7 cellular contexts compared by ENCODE assay signal in the genomic region with DNA sequence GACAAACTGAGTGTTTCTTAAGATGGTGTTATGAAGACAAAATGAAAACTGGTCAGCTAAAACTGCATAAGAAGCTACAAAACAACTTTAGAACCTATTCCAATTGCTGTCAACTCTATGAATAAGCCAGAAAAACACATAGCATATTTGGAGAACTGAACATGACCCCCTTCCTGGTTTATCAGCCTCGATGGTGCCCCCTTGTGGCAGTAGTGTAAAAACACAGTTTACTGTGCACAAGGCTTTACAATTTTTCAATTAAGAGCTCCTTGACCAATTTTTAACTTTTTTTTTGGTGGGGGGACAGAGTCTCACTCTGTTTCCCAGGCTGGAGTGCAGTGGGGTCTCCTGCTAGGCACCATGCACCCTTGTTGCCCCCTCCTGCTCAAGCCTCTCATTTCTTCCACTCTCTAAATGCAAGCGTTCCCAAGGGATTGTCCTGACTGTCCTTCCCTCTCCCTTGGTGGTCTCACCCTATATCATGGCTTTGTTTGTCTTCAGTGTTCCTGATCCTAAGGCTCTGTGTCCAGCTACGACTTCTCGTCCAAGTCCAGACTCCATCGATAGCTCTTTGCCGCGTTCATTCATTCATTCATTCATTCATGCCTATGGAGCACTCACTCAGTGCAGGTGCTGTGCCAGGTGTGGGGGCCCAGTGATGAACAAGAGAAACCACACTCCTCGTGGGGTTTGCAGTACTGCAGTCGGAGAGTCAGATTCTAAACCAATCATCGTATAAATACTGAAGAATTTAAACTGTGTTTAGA. TPM values are rescaled to one million over a fixed set of nuclear protein-coding genes. Genes with fewer than 3 reads are reported as not detected.
A peak's percentile ranks its signal among the peaks of the same experiment; 100 is the strongest.
DNase-seq lines count a peak whose midpoint lies in the region; ATAC-seq, FAIRE-seq and TF ChIP-seq lines count a peak whose summit lies in the region.

No MANE protein-coding gene starts in this region.

- WGBS in K562 (ENCODE audit: insufficient coverage, low coverage, missing lambda C conversion rate) = 28% methylated on average over 10 of the region's 10 CpGs

- FAIRE-seq in GM12892 (lab: Jason Lieb, UNC) = peak; percentile 73
- FAIRE-seq in TTC549 (lab: Jason Lieb, UNC) = peak; percentile 58
- peak; percentile 88 for FAIRE-seq in K562 (lab: Jason Lieb, UNC)
- FAIRE-seq in kidney (lab: Jason Lieb, UNC) = no peak

- CTCF ChIA-PET in K562 (lab: Yijun Ruan, JAX; ENCODE audit: low intra/inter-chr PET ratio) = no interaction called here

- peaks cover 2% of the 10 kb centered on the region for H3K79me2 ChIP-seq in K562 (ENCODE audit: control insufficient read depth, insufficient read depth, low read length)

- TF ChIP-seq POLR2A in GM12892 (IDR thresholded peaks at IDR 0.05; ENCODE audit: low read depth, low read length) (no peak), K562 (conservative IDR thresholded peaks at IDR 0.05) (no peak)

- POLR2A ChIA-PET in K562 (lab: Yijun Ruan, JAX) = interaction anchor here (0.6 to 1.8 kb wide), 7 partner anchors 12 to 134 kb away, joined by 3 to 24 read pairs (median 4); no protein-coding TSS in a partner anchor

- peak overlapping the region in 1 of 2 experiments; percentile 23; a peak in 1 of 4 replicates for H3K9ac ChIP-seq in K562 (ENCODE audit: insufficient read depth in 1 of 2, low read depth in 2 of 2, low read length in 2 of 2)
- no peak overlapping the region for H3K9ac ChIP-seq in kidney (ENCODE audit: low read length in 2 of 2)

- TF ChIP-seq RAD21 in K562 (CRISPR knock-in tag; conservative IDR thresholded peaks at IDR 0.05 in 1 of 2, IDR thresholded peaks at IDR 0.05 in 1 of 2) = peak; percentile 25 to 55; a peak in 3 of 4 replicates

- H3K27ac ChIP-seq in K562 (ENCODE audit: extremely low read depth, low read depth, low read length) (no peak overlapping the region), kidney (ENCODE audit: low read depth in 2 of 2, low read length in 2 of 2) (no peak overlapping the region)

- H3K4me1 ChIP-seq in K562 (replicated peaks in 1 of 2; ENCODE audit: control insufficient read depth in 2 of 2, insufficient read depth in 2 of 2, low read length in 2 of 2) (peaks cover 6 to 17% of the 10 kb centered on the region in 2 experiments; a peak in 3 of 5 replicates), kidney (ENCODE audit: control insufficient read depth in 1 of 2, insufficient read depth in 1 of 2, low read depth in 1 of 2, low read length in 2 of 2) (peaks cover 6 to 9% of the 10 kb centered on the region in 2 donors)

- H3K4me3 ChIP-seq in K562 = no peak overlapping the region
- no peak overlapping the region for H3K4me3 ChIP-seq in kidney (ENCODE audit: low read length in 2 of 2)

- intact Hi-C loops in K562 (cut with micrococcal nuclease) = no loop called here
- intact Hi-C loops in kidney (cut with DNase I) = no loop called here

- DNase-seq in GM12892 (ENCODE audit: insufficient read length) (peak; percentile 52), NCI-H2081 treated with DMSO at 0.1 percent for 48 hours (lab: John Stamatoyannopoulos, UW) (peak; percentile 35), K562 (ENCODE audit: extremely low read depth in 1 of 4, low spot score in 3 of 4) (peak; percentile 73 to 93 (median 80)), kidney (no peak)
- DNase-seq in stimulated activated CD4-positive, alpha-beta T cell treated with anti-CD3 and anti-CD28 coated beads, Interleukin-2, amount 100 ng/mL, for 48 hours = peak; percentile 74 to 75

- H3K4me2 ChIP-seq in K562 (ENCODE audit: insufficient read depth, low read length) = no peak overlapping the region

- no peak for TF ChIP-seq EP300 in K562 (IDR thresholded peaks at IDR 0.05; ENCODE audit: low read length)

- TF ChIP-seq CTCF in K562 (IDR thresholded peaks at IDR 0.05 in 2 of 3, conservative IDR thresholded peaks at IDR 0.05 in 1 of 3; ENCODE audit: insufficient read depth in 2 of 3, low read depth in 1 of 3, low read length in 3 of 3) = peak; percentile 78 to 87 (median 78)
- TF ChIP-seq CTCF in kidney (IDR thresholded peaks at IDR 0.05; ENCODE audit: borderline replicate concordance, extremely low read depth, insufficient read depth) = peak; percentile 68

- in situ Hi-C loops in K562 (cut with MboI) = no loop called here

- H2AFZ ChIP-seq in K562 (ENCODE audit: low read depth, low read length) = peak overlapping the region; percentile 45; the same call in 1 of the 2 replicates

- H3K36me3 ChIP-seq in K562 (ENCODE audit: control insufficient read depth, insufficient read depth, low read length) = peaks cover 34% of the 10 kb centered on the region
- H3K36me3 ChIP-seq in kidney (ENCODE audit: control insufficient read depth in 1 of 2, insufficient read depth in 2 of 2, low read length in 2 of 2) = peaks cover 23 to 25% of the 10 kb centered on the region in 2 donors

- BruUV-seq in K562 (replicated peaks; lab: Mats Ljungman, UMichigan) = no TSS peak

- ATAC-seq in K562 = peak; percentile 45
- no peak for ATAC-seq in GM18858 (IDR thresholded peaks at IDR 0.05; ENCODE audit: unreplicated experiment)

- no peaks in the 10 kb centered on the region; the same call in 1 of the 2 replicates for H4K20me1 ChIP-seq in K562 (replicated peaks; ENCODE audit: control insufficient read depth, insufficient read depth, low read length)

- H3K9me3 ChIP-seq in K562 (replicated peaks; ENCODE audit: control insufficient read depth, insufficient read depth, low read depth, low read length) (no peaks in the 10 kb centered on the region), kidney (ENCODE audit: control insufficient read depth in 1 of 2, low read length in 2 of 2) (no peaks in the 10 kb centered on the region)

- H3K9me1 ChIP-seq in K562 (ENCODE audit: control insufficient read depth, insufficient read depth, low read length) = no peaks in the 10 kb centered on the region

- no peaks in the 10 kb centered on the region for H3K27me3 ChIP-seq in K562 (ENCODE audit: control insufficient read depth in 2 of 2, insufficient read depth in 2 of 2, low read length in 2 of 2)

RNA-seq across cellular contexts. Expression of gene EIF1, which starts 7.5 kb away (rescaled TPM):
- polyA plus RNA-seq in GM12892 (2012; ENCODE audit: missing spikeins) = 660 TPM
- 298 and 342 TPM in 2 replicates for total RNA-seq in K562 (2011; cell fraction: chromatin; rRNA removed; ENCODE audit: low replicate concordance)
- total RNA-seq in K562 (2011; cell fraction: nucleolus; rRNA removed) = 197 and 220 TPM in 2 replicates
- 315 and 402 TPM in 2 replicates for total RNA-seq in K562 (2011; cell fraction: nucleoplasm; rRNA removed)
- 81.3 and 85.7 TPM in 2 replicates for total RNA-seq in K562 (2014; rRNA removed)
- 95.4 and 115 TPM in 2 replicates for total RNA-seq in K562 (2014; rRNA removed; fragmentation: Illumina TruSeq; extraction: Trizol)
- 67.0 and 77.8 TPM in 2 replicates for total RNA-seq in K562 (2015; rRNA removed; fragmentation: Illumina TruSeq; extraction: Trizol)
- total RNA-seq in K562 (2021) = 880 and 965 TPM in 2 replicates
- 255 and 320 TPM in 2 replicates for polyA plus RNA-seq in K562 (2011; rRNA removed)
- 104 and 119 TPM in 2 replicates for polyA plus RNA-seq in K562 (2011; cell fraction: cytosol; rRNA removed)
- 247 and 265 TPM in 2 replicates for polyA plus RNA-seq in K562 (2011; cell fraction: nucleus; rRNA removed)
- polyA plus RNA-seq in K562 (2012) = 675 and 2,132 TPM in 2 replicates
- polyA plus RNA-seq in K562 (2014; fragmentation: Illumina TruSeq; extraction: Trizol) = 612 and 683 TPM in 2 replicates
- polyA plus RNA-seq in K562 (2014; fragmentation: Nextera tagmentation; extraction: Ambion mirVana) = 1,000 to 10,000 TPM; 1,018 to 1,204 TPM
- 236 and 297 TPM in 2 replicates for polyA plus RNA-seq in K562 (2014; rRNA removed)
- 97.5 and 123 TPM in 2 replicates for polyA minus RNA-seq in K562 (2011; rRNA and poly(A)+ RNA removed)
- polyA minus RNA-seq in K562 (2011; cell fraction: cytosol; rRNA and poly(A)+ RNA removed) = 123 and 125 TPM in 2 replicates
- polyA minus RNA-seq in K562 (2011; cell fraction: nucleus; rRNA and poly(A)+ RNA removed) = 139 and 151 TPM in 2 replicates
- total RNA-seq in kidney = 842 TPM
- polyA plus RNA-seq in kidney (ENCODE audit: insufficient read depth, low read depth, low replicate concordance) = 1,166 TPM

RNA-seq across cellular contexts. Expression of gene GAST, which starts 16.0 kb away (rescaled TPM):
- not detected for polyA plus RNA-seq in GM12892 (2012; ENCODE audit: missing spikeins)
- not detected in 2 replicates for total RNA-seq in K562 (2011; cell fraction: chromatin; rRNA removed; ENCODE audit: low replicate concordance)
- not detected in 2 replicates for total RNA-seq in K562 (2011; cell fraction: nucleolus; rRNA removed)
- not detected in 2 replicates for total RNA-seq in K562 (2011; cell fraction: nucleoplasm; rRNA removed)
- total RNA-seq in K562 (2014; rRNA removed) = not detected in 2 replicates
- not detected in 2 replicates for total RNA-seq in K562 (2014; rRNA removed; fragmentation: Illumina TruSeq; extraction: Trizol)
- total RNA-seq in K562 (2015; rRNA removed; fragmentation: Illumina TruSeq; extraction: Trizol) = not detected in 2 replicates
- total RNA-seq in K562 (2021) = not detected in 2 replicates
- not detected in 2 replicates for polyA plus RNA-seq in K562 (2011; rRNA removed)
- polyA plus RNA-seq in K562 (2011; cell fraction: cytosol; rRNA removed) = not detected in 2 replicates
- not detected in 2 replicates for polyA plus RNA-seq in K562 (2011; cell fraction: nucleus; rRNA removed)
- not detected in 2 replicates for polyA plus RNA-seq in K562 (2012)
- not detected in 2 replicates for polyA plus RNA-seq in K562 (2014; fragmentation: Illumina TruSeq; extraction: Trizol)
- polyA plus RNA-seq in K562 (2014; fragmentation: Nextera tagmentation; extraction: Ambion mirVana) = not detected
- polyA plus RNA-seq in K562 (2014; rRNA removed) = not detected in 2 replicates
- not detected in 2 replicates for polyA minus RNA-seq in K562 (2011; rRNA and poly(A)+ RNA removed)
- not detected in 2 replicates for polyA minus RNA-seq in K562 (2011; cell fraction: cytosol; rRNA and poly(A)+ RNA removed)
- polyA minus RNA-seq in K562 (2011; cell fraction: nucleus; rRNA and poly(A)+ RNA removed) = not detected in 2 replicates
- total RNA-seq in kidney = not detected
- not detected for polyA plus RNA-seq in kidney (ENCODE audit: insufficient read depth, low read depth, low replicate concordance)

RNA-seq across cellular contexts. Expression of gene HAP1, which starts 38.3 kb away (rescaled TPM):
- not detected for polyA plus RNA-seq in GM12892 (2012; ENCODE audit: missing spikeins)
- 0.09 TPM in 1 of 2 replicates, not detected in the other for total RNA-seq in K562 (2011; cell fraction: chromatin; rRNA removed; ENCODE audit: low replicate concordance)
- total RNA-seq in K562 (2011; cell fraction: nucleolus; rRNA removed) = not detected in 2 replicates
- total RNA-seq in K562 (2011; cell fraction: nucleoplasm; rRNA removed) = not detected in 2 replicates
- total RNA-seq in K562 (2014; rRNA removed) (under 0.01 TPM in 1 of 2 replicates, not detected in the other), K562 (2014; rRNA removed; fragmentation: Illumina TruSeq; extraction: Trizol) (not detected in 2 replicates), K562 (2015; rRNA removed; fragmentation: Illumina TruSeq; extraction: Trizol) (0.04 TPM in 1 of 2 replicates, not detected in the other), K562 (2021) (0.09 TPM in 1 of 2 replicates, not detected in the other), kidney (1.3 TPM)
- polyA plus RNA-seq in K562 (2011; rRNA removed) (not detected in 2 replicates), K562 (2014; fragmentation: Illumina TruSeq; extraction: Trizol) (not detected in 2 replicates), K562 (2014; fragmentation: Nextera tagmentation; extraction: Ambion mirVana) (not detected), K562 (2014; rRNA removed) (not detected in 2 replicates), kidney (ENCODE audit: insufficient read depth, low read depth, low replicate concordance) (0.99 TPM)
- polyA plus RNA-seq in K562 (2011; cell fraction: cytosol; rRNA removed) = 0.04 TPM in 1 of 2 replicates, not detected in the other
- 0.07 and 0.15 TPM in 2 replicates for polyA plus RNA-seq in K562 (2011; cell fraction: nucleus; rRNA removed)
- 0.04 TPM in 1 of 2 replicates, not detected in the other for polyA plus RNA-seq in K562 (2012)
- not detected in 2 replicates for polyA minus RNA-seq in K562 (2011; rRNA and poly(A)+ RNA removed)
- polyA minus RNA-seq in K562 (2011; cell fraction: cytosol; rRNA and poly(A)+ RNA removed) = not detected in 2 replicates
- polyA minus RNA-seq in K562 (2011; cell fraction: nucleus; rRNA and poly(A)+ RNA removed) = not detected in 2 replicates
